Comparison of ENCODE assay signal across 22 cellular contexts in the genomic region with DNA sequence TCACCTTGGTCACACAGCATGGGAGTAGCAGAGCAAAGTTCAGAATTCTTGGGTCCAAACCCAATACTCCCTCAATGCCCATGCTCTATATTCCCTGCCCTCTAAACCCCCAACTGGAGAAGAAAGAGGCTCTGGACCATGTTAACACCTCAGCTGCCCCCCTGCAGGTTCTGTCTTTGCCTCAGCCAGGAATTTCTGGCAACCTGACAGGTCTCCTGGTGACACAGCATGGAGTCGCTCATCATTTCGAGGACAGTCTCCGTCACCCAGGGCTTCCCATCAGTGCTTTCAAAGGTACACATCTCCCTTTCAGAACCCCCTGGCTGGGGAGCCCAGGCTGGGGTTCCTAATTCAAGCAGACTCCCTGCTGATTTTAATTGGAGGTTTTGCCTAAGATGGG.
DNase-seq lines count a peak whose midpoint lies in the region; ATAC-seq and TF ChIP-seq lines count a peak whose summit lies in the region.
"Had no signal": no experiment of that assay in that cellular context is flagged by ENCODE, and none has a peak within 500 bp of the region (broad histone marks: within the 10 kb centered on the region; RNA-seq: fewer than 3 reads in every experiment).

No MANE protein-coding gene starts in this region.

- no peak overlapping the region for H2BK5ac ChIP-seq in trophoblast cell (ENCODE audit: low read depth, low read length, poor library complexity)

- H3K27me3 ChIP-seq in endodermal cell (ENCODE audit: control insufficient read depth, insufficient read depth, low read length, poor library complexity, severe bottlenecking) = no peaks in the 10 kb centered on the region
- H3K27me3 ChIP-seq in trophoblast cell (ENCODE audit: insufficient read depth, low read length) = no peaks in the 10 kb centered on the region
- H3K27me3 ChIP-seq: BE2C, SJSA1 had no signal

- peaks cover 47% of the 10 kb centered on the region for H3K4me1 Mint-ChIP-seq in WTC11
- H3K4me1 Mint-ChIP-seq in endodermal cell = peaks cover 11% of the 10 kb centered on the region
- H3K4me1 Mint-ChIP-seq: CD14-positive monocyte; CD8-positive, alpha-beta memory T cell had no signal

- H3K27ac ChIP-seq in endodermal cell (ENCODE audit: low read depth, low read length) = no peak overlapping the region
- no peak overlapping the region for H3K27ac ChIP-seq in trophoblast cell (ENCODE audit: low read depth, low read length)
- H3K27ac ChIP-seq: PC-9, SJSA1 had no signal

- no peak overlapping the region for H3K9ac ChIP-seq in endodermal cell (ENCODE audit: extremely low read depth, low read length, poor library complexity, severe bottlenecking)
- H3K9ac ChIP-seq in trophoblast cell (ENCODE audit: low read length) = no peak overlapping the region

- no peak overlapping the region for H3K4me2 ChIP-seq in trophoblast cell (ENCODE audit: low read length)
- H3K4me2 ChIP-seq: PC-9 had no signal

- H2BK12ac ChIP-seq in trophoblast cell (ENCODE audit: low read length) = no peak overlapping the region

- DNase-seq in COR-L47 (lab: John Stamatoyannopoulos, UW) = peak; percentile 90
- DNase-seq in G401 (ENCODE audit: low spot score) = peak; percentile 64
- DNase-seq in WTC11 (ENCODE audit: low spot score) = no peak
- peak; percentile 81 for DNase-seq in endodermal cell
- no peak for DNase-seq in NCI-H1436 treated with DMSO at 0.1 percent for 48 hours (lab: John Stamatoyannopoulos, UW)
- DNase-seq in NCI-H1105 treated with DMSO at 0.1 percent for 48 hours (lab: John Stamatoyannopoulos, UW) = no peak
- no peak for DNase-seq in NCI-H524 treated with DMSO at 0.1 percent for 48 hours (lab: John Stamatoyannopoulos, UW)
- DNase-seq in trophoblast cell = no peak
- DNase-seq: BE2C; Calu3; CD8-positive, alpha-beta memory T cell; DMS79 treated with DMSO at 0.1 percent for 48 hours; Kasumi-1; NCI-H187; NCI-H2107; PC-9; Right ventricle myocardium superior; RPMI8226 had no signal

- H4K12ac ChIP-seq in trophoblast cell (ENCODE audit: low read depth, low read length) = no peak overlapping the region

- H2AK5ac ChIP-seq in trophoblast cell (ENCODE audit: low read length) = no peak overlapping the region

- H3K23ac ChIP-seq in trophoblast cell (ENCODE audit: low read length) = no peak overlapping the region

- no peaks in the 10 kb centered on the region for H3K27me3 Mint-ChIP-seq in WTC11 (ENCODE audit: low read depth)
- H3K27me3 Mint-ChIP-seq in endodermal cell (ENCODE audit: insufficient read depth) = no peaks in the 10 kb centered on the region
- H3K27me3 Mint-ChIP-seq: CD8-positive, alpha-beta memory T cell had no signal

- no peaks in the 10 kb centered on the region for H3K79me2 ChIP-seq in trophoblast cell (ENCODE audit: control insufficient read depth, insufficient read depth, low read length, poor library complexity)

- H3K36me3 ChIP-seq in endodermal cell (ENCODE audit: control insufficient read depth, insufficient read depth, low read length) (no peaks in the 10 kb centered on the region), trophoblast cell (ENCODE audit: control insufficient read depth in 1 of 2, insufficient read depth in 2 of 2, low read length in 2 of 2) (no peaks in the 10 kb centered on the region)
- H3K36me3 ChIP-seq: BE2C, SJSA1 had no signal

- H2BK120ac ChIP-seq in trophoblast cell (ENCODE audit: insufficient read depth, low read length, poor library complexity) = no peak overlapping the region

- H3K27ac Mint-ChIP-seq in WTC11 (no peak overlapping the region), endodermal cell (no peak overlapping the region)
- H3K27ac Mint-ChIP-seq: CD14-positive monocyte; CD8-positive, alpha-beta memory T cell had no signal

- POLR2A ChIA-PET in WTC11 (lab: Charles Lee) = no interaction called here

- H3K4me3 ChIP-seq in endodermal cell (ENCODE audit: low read length) (no peak overlapping the region), trophoblast cell (ENCODE audit: low read depth, low read length) (no peak overlapping the region)
- H3K4me3 ChIP-seq: K562, PC-9, SJSA1 had no signal

- H3K18ac ChIP-seq in trophoblast cell (ENCODE audit: low read length) = no peak overlapping the region

- no peak overlapping the region for H4K8ac ChIP-seq in trophoblast cell (ENCODE audit: low read depth, low read length)

- H3K36me3 Mint-ChIP-seq in WTC11 (peaks cover 3% of the 10 kb centered on the region; the same call in 1 of the 2 replicates), endodermal cell (ENCODE audit: low read depth) (no peaks in the 10 kb centered on the region)
- H3K36me3 Mint-ChIP-seq: CD14-positive monocyte; CD8-positive, alpha-beta memory T cell had no signal

- ATAC-seq in WTC11 = no peak; the same call in 1 of the 2 replicates
- ATAC-seq: HCT116, K562 had no signal

- TF ChIP-seq CTCF in WTC11 (IDR thresholded peaks at IDR 0.05) (no peak), endodermal cell (conservative IDR thresholded peaks at IDR 0.05) (no peak)

- in situ Hi-C loops in G401 (cut with HindIII; ENCODE audit: low sequenced_read_pairs) = no loop called here

- WGBS in endodermal cell (ENCODE audit: insufficient coverage in 1 of 2, insufficient read length in 1 of 2), 2 experiments = 72 to 75% methylated on average over 3 of the region's 3 CpGs
- WGBS in trophoblast cell (ENCODE audit: extremely low coverage, insufficient coverage, insufficient read length) = no CpG with 5 or more reads among the region's 3 CpGs

- H4K91ac ChIP-seq in trophoblast cell (ENCODE audit: low read depth, low read length) = no peak overlapping the region

- H2AFZ ChIP-seq in trophoblast cell (ENCODE audit: insufficient read depth, low read length, poor library complexity) = no peak overlapping the region
- H2AFZ ChIP-seq: PC-9 had no signal

- H3K9me3 Mint-ChIP-seq in WTC11 (no peaks in the 10 kb centered on the region), endodermal cell (peaks cover 3% of the 10 kb centered on the region)

- CTCF ChIA-PET in WTC11 (lab: Charles Lee) = no interaction called here

- H3K9me3 ChIP-seq in endodermal cell (ENCODE audit: control insufficient read depth, low read length) = no peaks in the 10 kb centered on the region
- no peaks in the 10 kb centered on the region for H3K9me3 ChIP-seq in trophoblast cell (ENCODE audit: insufficient read depth, low read depth, low read length)
- H3K9me3 ChIP-seq: BE2C had no signal

- no peaks in the 10 kb centered on the region for H3K4me1 ChIP-seq in endodermal cell (ENCODE audit: control insufficient read depth, insufficient read depth, low read length)
- no peaks in the 10 kb centered on the region for H3K4me1 ChIP-seq in trophoblast cell (ENCODE audit: control insufficient read depth in 1 of 2, insufficient read depth in 2 of 2, low read length in 2 of 2)
- H3K4me1 ChIP-seq: BE2C, SJSA1 had no signal

- H3K79me1 ChIP-seq in trophoblast cell (ENCODE audit: low read length) = no peaks in the 10 kb centered on the region

- no peak overlapping the region for H3K4ac ChIP-seq in trophoblast cell (ENCODE audit: low read depth, low read length)

- H3K4me3 Mint-ChIP-seq in WTC11 (no peak overlapping the region), endodermal cell (no peak overlapping the region)
- H3K4me3 Mint-ChIP-seq: CD14-positive monocyte; CD8-positive, alpha-beta memory T cell had no signal

- H3K14ac ChIP-seq in trophoblast cell (ENCODE audit: low read length) = no peak overlapping the region

TF ChIP-seq in WTC11, 78 proteins besides CTCF, POLR2A, EP300 and RAD21:
- TF ChIP-seq, protein P1, sequence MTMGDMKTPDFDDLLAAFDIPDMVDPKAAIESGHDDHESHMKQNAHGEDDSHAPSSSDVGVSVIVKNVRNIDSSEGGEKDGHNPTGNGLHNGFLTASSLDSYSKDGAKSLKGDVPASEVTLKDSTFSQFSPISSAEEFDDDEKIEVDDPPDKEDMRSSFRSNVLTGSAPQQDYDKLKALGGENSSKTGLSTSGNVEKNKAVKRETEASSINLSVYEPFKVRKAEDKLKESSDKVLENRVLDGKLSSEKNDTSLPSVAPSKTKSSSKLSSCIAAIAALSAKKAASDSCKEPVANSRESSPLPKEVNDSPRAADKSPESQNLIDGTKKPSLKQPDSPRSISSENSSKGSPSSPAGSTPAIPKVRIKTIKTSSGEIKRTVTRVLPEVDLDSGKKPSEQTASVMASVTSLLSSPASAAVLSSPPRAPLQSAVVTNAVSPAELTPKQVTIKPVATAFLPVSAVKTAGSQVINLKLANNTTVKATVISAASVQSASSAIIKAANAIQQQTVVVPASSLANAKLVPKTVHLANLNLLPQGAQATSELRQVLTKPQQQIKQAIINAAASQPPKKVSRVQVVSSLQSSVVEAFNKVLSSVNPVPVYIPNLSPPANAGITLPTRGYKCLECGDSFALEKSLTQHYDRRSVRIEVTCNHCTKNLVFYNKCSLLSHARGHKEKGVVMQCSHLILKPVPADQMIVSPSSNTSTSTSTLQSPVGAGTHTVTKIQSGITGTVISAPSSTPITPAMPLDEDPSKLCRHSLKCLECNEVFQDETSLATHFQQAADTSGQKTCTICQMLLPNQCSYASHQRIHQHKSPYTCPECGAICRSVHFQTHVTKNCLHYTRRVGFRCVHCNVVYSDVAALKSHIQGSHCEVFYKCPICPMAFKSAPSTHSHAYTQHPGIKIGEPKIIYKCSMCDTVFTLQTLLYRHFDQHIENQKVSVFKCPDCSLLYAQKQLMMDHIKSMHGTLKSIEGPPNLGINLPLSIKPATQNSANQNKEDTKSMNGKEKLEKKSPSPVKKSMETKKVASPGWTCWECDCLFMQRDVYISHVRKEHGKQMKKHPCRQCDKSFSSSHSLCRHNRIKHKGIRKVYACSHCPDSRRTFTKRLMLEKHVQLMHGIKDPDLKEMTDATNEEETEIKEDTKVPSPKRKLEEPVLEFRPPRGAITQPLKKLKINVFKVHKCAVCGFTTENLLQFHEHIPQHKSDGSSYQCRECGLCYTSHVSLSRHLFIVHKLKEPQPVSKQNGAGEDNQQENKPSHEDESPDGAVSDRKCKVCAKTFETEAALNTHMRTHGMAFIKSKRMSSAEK (CRISPR knock-in tag; IDR thresholded peaks at IDR 0.05; ENCODE audit: borderline replicate concordance) = no peak
- no peak for TF ChIP-seq CREM (CRISPR knock-in tag; IDR thresholded peaks at IDR 0.05)
- TF ChIP-seq, protein P2, sequence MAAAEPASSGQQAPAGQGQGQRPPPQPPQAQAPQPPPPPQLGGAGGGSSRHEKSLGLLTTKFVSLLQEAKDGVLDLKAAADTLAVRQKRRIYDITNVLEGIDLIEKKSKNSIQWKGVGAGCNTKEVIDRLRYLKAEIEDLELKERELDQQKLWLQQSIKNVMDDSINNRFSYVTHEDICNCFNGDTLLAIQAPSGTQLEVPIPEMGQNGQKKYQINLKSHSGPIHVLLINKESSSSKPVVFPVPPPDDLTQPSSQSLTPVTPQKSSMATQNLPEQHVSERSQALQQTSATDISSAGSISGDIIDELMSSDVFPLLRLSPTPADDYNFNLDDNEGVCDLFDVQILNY (CRISPR knock-in tag; IDR thresholded peaks at IDR 0.05) = no peak
- peak; percentile 58; the same call in 1 of the 2 replicates for TF ChIP-seq ZNF423 (CRISPR knock-in tag; IDR thresholded peaks at IDR 0.05)
- TF ChIP-seq SOX15 (CRISPR knock-in tag; IDR thresholded peaks at IDR 0.05) = no peak
TF ChIP-seq in WTC11: peak in this region for 1.

Comparison
In these comparisons a context has a peak if more than half of its experiments do, and no peak if none do; other contexts are left out.
1. DNase-seq: peak in COR-L47 (single experiment), G401 (single experiment) and endodermal cell (single experiment); none in WTC11 (single experiment), NCI-H1436 treated with DMSO at 0.1 percent for 48 hours (single experiment), NCI-H1105 treated with DMSO at 0.1 percent for 48 hours (single experiment), NCI-H524 treated with DMSO at 0.1 percent for 48 hours (single experiment) and trophoblast cell (0 of 2).